ENCODE assay signal across 1 cellular context in the genomic region with DNA sequence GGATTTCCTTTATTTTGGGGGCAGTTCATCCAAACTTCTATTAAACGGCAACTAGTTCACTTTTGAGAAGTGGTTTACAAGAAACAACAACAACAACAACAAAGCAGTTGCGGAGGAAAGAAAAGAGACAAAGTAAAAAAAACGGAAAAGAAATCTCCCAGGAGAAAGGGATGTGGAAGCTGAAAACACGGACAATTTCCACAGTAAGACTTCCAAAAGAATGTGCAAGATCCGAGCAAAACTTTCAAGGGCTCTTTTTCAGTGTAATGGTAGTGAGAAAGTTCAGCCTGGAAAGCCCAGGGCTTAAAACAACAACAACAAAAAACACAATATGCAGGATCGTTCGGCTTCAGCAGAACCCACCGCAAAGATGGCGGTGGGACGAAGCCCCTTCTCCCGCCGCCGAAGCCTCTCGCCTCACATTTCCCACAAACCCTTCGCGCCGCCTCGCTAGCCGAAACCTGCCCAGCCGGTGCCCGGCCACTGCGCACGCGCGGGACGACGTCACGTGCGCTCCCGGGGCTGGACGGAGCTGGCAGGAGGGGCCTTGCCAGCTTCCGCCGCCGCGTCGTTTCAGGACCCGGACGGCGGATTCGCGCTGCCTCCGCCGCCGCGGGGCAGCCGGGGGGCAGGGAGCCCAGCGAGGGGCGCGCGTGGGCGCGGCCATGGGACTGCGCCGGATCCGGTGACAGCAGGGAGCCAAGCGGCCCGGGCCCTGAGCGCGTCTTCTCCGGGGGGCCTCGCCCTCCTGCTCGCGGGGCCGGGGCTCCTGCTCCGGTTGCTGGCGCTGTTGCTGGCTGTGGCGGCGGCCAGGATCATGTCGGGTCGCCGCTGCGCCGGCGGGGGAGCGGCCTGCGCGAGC.
A peak's percentile ranks its signal among the peaks of the same experiment; 100 is the strongest.
TF ChIP-seq lines count a peak whose summit lies in the region.

A gene (plus strand): TSS at position 553 of the 862 bp plus-strand sequence. CDS start 265 bp downstream, at position 818.

TF ChIP-seq in HCT116, 20 proteins besides CTCF, POLR2A, EP300 and RAD21 (continued from another document):
- TF ChIP-seq POLR2AphosphoS5 (IDR thresholded peaks at IDR 0.05; ENCODE audit: low read depth, low read length) (peak; percentile 94), CBX3 (IDR thresholded peaks at IDR 0.05; ENCODE audit: low read depth) (peak; percentile 55; the same call in 1 of the 2 replicates), ZFX (IDR thresholded peaks at IDR 0.05) (peak; percentile 92), SIN3A (IDR thresholded peaks at IDR 0.05; ENCODE audit: low read depth) (peak; percentile 73; the same call in 1 of the 2 replicates)
- TF ChIP-seq, protein P1, sequence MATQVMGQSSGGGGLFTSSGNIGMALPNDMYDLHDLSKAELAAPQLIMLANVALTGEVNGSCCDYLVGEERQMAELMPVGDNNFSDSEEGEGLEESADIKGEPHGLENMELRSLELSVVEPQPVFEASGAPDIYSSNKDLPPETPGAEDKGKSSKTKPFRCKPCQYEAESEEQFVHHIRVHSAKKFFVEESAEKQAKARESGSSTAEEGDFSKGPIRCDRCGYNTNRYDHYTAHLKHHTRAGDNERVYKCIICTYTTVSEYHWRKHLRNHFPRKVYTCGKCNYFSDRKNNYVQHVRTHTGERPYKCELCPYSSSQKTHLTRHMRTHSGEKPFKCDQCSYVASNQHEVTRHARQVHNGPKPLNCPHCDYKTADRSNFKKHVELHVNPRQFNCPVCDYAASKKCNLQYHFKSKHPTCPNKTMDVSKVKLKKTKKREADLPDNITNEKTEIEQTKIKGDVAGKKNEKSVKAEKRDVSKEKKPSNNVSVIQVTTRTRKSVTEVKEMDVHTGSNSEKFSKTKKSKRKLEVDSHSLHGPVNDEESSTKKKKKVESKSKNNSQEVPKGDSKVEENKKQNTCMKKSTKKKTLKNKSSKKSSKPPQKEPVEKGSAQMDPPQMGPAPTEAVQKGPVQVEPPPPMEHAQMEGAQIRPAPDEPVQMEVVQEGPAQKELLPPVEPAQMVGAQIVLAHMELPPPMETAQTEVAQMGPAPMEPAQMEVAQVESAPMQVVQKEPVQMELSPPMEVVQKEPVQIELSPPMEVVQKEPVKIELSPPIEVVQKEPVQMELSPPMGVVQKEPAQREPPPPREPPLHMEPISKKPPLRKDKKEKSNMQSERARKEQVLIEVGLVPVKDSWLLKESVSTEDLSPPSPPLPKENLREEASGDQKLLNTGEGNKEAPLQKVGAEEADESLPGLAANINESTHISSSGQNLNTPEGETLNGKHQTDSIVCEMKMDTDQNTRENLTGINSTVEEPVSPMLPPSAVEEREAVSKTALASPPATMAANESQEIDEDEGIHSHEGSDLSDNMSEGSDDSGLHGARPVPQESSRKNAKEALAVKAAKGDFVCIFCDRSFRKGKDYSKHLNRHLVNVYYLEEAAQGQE (IDR thresholded peaks at IDR 0.05; ENCODE audit: low read depth), result no peak
